In genomic region chr7:128525584-128525983, GRCh38 we compare ENCODE assay signal across 8 cellular contexts. TPM values are rescaled to one million over a fixed set of nuclear protein-coding genes. Genes with fewer than 3 reads are reported as not detected.
DNase-seq lines count a peak whose midpoint lies in the region; ATAC-seq, FAIRE-seq and TF ChIP-seq lines count a peak whose summit lies in the region.
"Not testable (repeated sequence)": the region's sequence is repeated elsewhere in the genome, so short reads cannot be mapped to it uniquely, and the experiment has no call there.

No MANE protein-coding gene starts in this region.

- CTCF ChIA-PET in K562 (lab: Yijun Ruan, JAX; ENCODE audit: low intra/inter-chr PET ratio): not testable (repeated sequence)

- H3K9me3 Mint-ChIP-seq in mesothelial cell of epicardium; stimulated activated naive B cell treated with anti-CD40 and anti-IgM and Interleukin-4, amounts not matched to agents 10 μg/mL and 1 μg/mL and 100 μg/mL, for 72 hours: not testable (repeated sequence)

- intact Hi-C loops in K562 (cut with micrococcal nuclease): not testable (repeated sequence)

- in situ Hi-C loops in K562 (cut with MboI): not testable (repeated sequence)

- H3K9ac ChIP-seq in K562 (ENCODE audit: insufficient read depth in 1 of 2, low read depth in 2 of 2, low read length in 2 of 2): peak overlapping the region in 1 of 2 experiments; percentile 55; a peak in 1 of 4 replicates

- H3K4me3 ChIP-seq in K562, hepatocyte: not testable (repeated sequence)

- H3K27ac Mint-ChIP-seq in mesothelial cell of epicardium: peak overlapping the region; percentile 56
- H3K27ac Mint-ChIP-seq in stimulated activated naive B cell treated with anti-CD40 and anti-IgM and Interleukin-4, amounts not matched to agents 10 μg/mL and 1 μg/mL and 100 μg/mL, for 72 hours: peak overlapping the region; percentile 42

- DNase-seq in EL (peak; percentile 18), NCI-H146 (lab: John Stamatoyannopoulos, UW) (peak; percentile 62), SK-N-DZ (ENCODE audit: low spot score) (peak; percentile 7), hepatocyte (ENCODE audit: low spot score) (peak; percentile 13)
- DNase-seq in K562 (ENCODE audit: extremely low read depth in 1 of 4, low spot score in 3 of 4); mesothelial cell of epicardium (ENCODE audit: low spot score in 2 of 2, unreplicated experiment in 2 of 2); stimulated activated naive B cell treated with anti-CD40 and anti-IgM and Interleukin-4, amounts not matched to agents 10 μg/mL and 1 μg/mL and 100 μg/mL, for 72 hours: not testable (repeated sequence)

- not testable (repeated sequence) for H3K27ac ChIP-seq in K562 (ENCODE audit: extremely low read depth, low read depth, low read length); hepatocyte

- TF ChIP-seq POLR2A in K562 (conservative IDR thresholded peaks at IDR 0.05): not testable (repeated sequence)

- not testable (repeated sequence) for H2AFZ ChIP-seq in K562 (ENCODE audit: low read depth, low read length); hepatocyte

- not testable (repeated sequence) for BruUV-seq in K562 (replicated peaks; lab: Mats Ljungman, UMichigan)

- not testable (repeated sequence) for H3K9me3 ChIP-seq in K562 (replicated peaks; ENCODE audit: control insufficient read depth, insufficient read depth, low read depth, low read length); hepatocyte (ENCODE audit: low read depth)

- peaks cover 14% of the 10 kb centered on the region in 2 experiments for H3K4me1 ChIP-seq in K562 (replicated peaks in 1 of 2; ENCODE audit: control insufficient read depth in 2 of 2, insufficient read depth in 2 of 2, low read length in 2 of 2)
- H3K4me1 ChIP-seq in hepatocyte (ENCODE audit: insufficient read depth): not testable (repeated sequence)

- not testable (repeated sequence) for H3K27me3 ChIP-seq in K562 (ENCODE audit: control insufficient read depth in 2 of 2, insufficient read depth in 2 of 2, low read length in 2 of 2); hepatocyte

- not testable (repeated sequence) for H3K4me3 Mint-ChIP-seq in mesothelial cell of epicardium; stimulated activated naive B cell treated with anti-CD40 and anti-IgM and Interleukin-4, amounts not matched to agents 10 μg/mL and 1 μg/mL and 100 μg/mL, for 72 hours

- H3K36me3 ChIP-seq in K562 (ENCODE audit: control insufficient read depth, insufficient read depth, low read length); hepatocyte (replicated peaks; ENCODE audit: insufficient read depth, low read depth): not testable (repeated sequence)

- POLR2A ChIA-PET in K562 (lab: Yijun Ruan, JAX): not testable (repeated sequence)

- H3K4me1 Mint-ChIP-seq in mesothelial cell of epicardium: peaks cover 14% of the 10 kb centered on the region
- peaks cover 17 to 18% of the 10 kb centered on the region in 2 donors for H3K4me1 Mint-ChIP-seq in stimulated activated naive B cell treated with anti-CD40 and anti-IgM and Interleukin-4, amounts not matched to agents 10 μg/mL and 1 μg/mL and 100 μg/mL, for 72 hours

- not testable (repeated sequence) for H3K9me1 ChIP-seq in K562 (ENCODE audit: control insufficient read depth, insufficient read depth, low read length)

- not testable (repeated sequence) for H3K9me2 ChIP-seq in hepatocyte (replicated peaks; ENCODE audit: insufficient read depth)

- not testable (repeated sequence) for H4K20me1 ChIP-seq in K562 (replicated peaks; ENCODE audit: control insufficient read depth, insufficient read depth, low read length); hepatocyte (ENCODE audit: insufficient read depth, poor library complexity, severe bottlenecking)

- peak; percentile 42 for FAIRE-seq in K562 (lab: Jason Lieb, UNC)

- ATAC-seq in K562: peak; percentile 48
- ATAC-seq in esophagus mucosa: peak; percentile 58
- peak in 1 of 2 donors; percentile 20 for ATAC-seq in stimulated activated naive B cell treated with anti-CD40 and anti-IgM and Interleukin-4, amounts not matched to agents 10 μg/mL and 1 μg/mL and 100 μg/mL, for 72 hours (replicated peaks)

- WGBS in K562 (ENCODE audit: insufficient coverage, low coverage, missing lambda C conversion rate): 51% methylated on average over 4 of the region's 4 CpGs
- WGBS in hepatocyte (ENCODE audit: low lambda C conversion rate, missing lambda C conversion rate): 82% methylated on average over 4 of the region's 4 CpGs

- not testable (repeated sequence) for TF ChIP-seq EP300 in K562 (IDR thresholded peaks at IDR 0.05; ENCODE audit: low read length)

- not testable (repeated sequence) for H3K4me2 ChIP-seq in K562 (ENCODE audit: insufficient read depth, low read length); hepatocyte

- H3K36me3 Mint-ChIP-seq in mesothelial cell of epicardium; stimulated activated naive B cell treated with anti-CD40 and anti-IgM and Interleukin-4, amounts not matched to agents 10 μg/mL and 1 μg/mL and 100 μg/mL, for 72 hours: not testable (repeated sequence)

- not testable (repeated sequence) for H3K27me3 Mint-ChIP-seq in mesothelial cell of epicardium (ENCODE audit: low read depth); stimulated activated naive B cell treated with anti-CD40 and anti-IgM and Interleukin-4, amounts not matched to agents 10 μg/mL and 1 μg/mL and 100 μg/mL, for 72 hours

- not testable (repeated sequence) for H3K79me2 ChIP-seq in K562 (ENCODE audit: control insufficient read depth, insufficient read depth, low read length); hepatocyte

- TF ChIP-seq CTCF in K562 (IDR thresholded peaks at IDR 0.05 in 2 of 3, conservative IDR thresholded peaks at IDR 0.05 in 1 of 3; ENCODE audit: insufficient read depth in 2 of 3, low read depth in 1 of 3, low read length in 3 of 3); hepatocyte (IDR thresholded peaks at IDR 0.05; ENCODE audit: poor library complexity); mesothelial cell of epicardium (IDR thresholded peaks at IDR 0.05; ENCODE audit: unreplicated experiment): not testable (repeated sequence)

- TF ChIP-seq RAD21 in K562 (CRISPR knock-in tag; conservative IDR thresholded peaks at IDR 0.05 in 1 of 2, IDR thresholded peaks at IDR 0.05 in 1 of 2): not testable (repeated sequence)

TF ChIP-seq in K562, 482 proteins besides CTCF, POLR2A, EP300 and RAD21:
- TF ChIP-seq ATF3 (IDR thresholded peaks at IDR 0.05) (peak; percentile 67), SOX6 (IDR thresholded peaks at IDR 0.05) (peak; percentile 80)
- not testable (repeated sequence) for TF ChIP-seq ATF3 (CRISPR knock-in tag; conservative IDR thresholded peaks at IDR 0.05)

RNA-seq across cellular contexts. Expression of gene METTL2B, which starts 49.0 kb away (rescaled TPM):
- 40.8 and 47.6 TPM in 2 replicates for polyA plus RNA-seq in SK-N-DZ (2014; cell fraction: cytosol; rRNA removed)
- 18.5 and 41.3 TPM in 2 replicates for polyA plus RNA-seq in SK-N-DZ (2014; cell fraction: nucleus; rRNA removed)
- 218 and 250 TPM in 2 replicates for total RNA-seq in K562 (2011; cell fraction: chromatin; rRNA removed; ENCODE audit: low replicate concordance)
- total RNA-seq in K562 (2011; cell fraction: nucleolus; rRNA removed): 132 and 144 TPM in 2 replicates
- total RNA-seq in K562 (2011; cell fraction: nucleoplasm; rRNA removed): 200 and 284 TPM in 2 replicates
- total RNA-seq in K562 (2014; rRNA removed) (46.9 and 75.6 TPM in 2 replicates), K562 (2014; rRNA removed; fragmentation: Illumina TruSeq; extraction: Trizol) (73.2 and 84.9 TPM in 2 replicates), K562 (2015; rRNA removed; fragmentation: Illumina TruSeq; extraction: Trizol) (78.6 and 82.0 TPM in 2 replicates), K562 (2021) (62.8 and 64.9 TPM in 2 replicates), esophagus mucosa (18.4 TPM), hepatocyte (22.9 and 29.0 TPM in 2 replicates), mesothelial cell of epicardium (33.9 to 40.6 TPM (median 39.9 TPM) in 3 replicates)
- polyA plus RNA-seq in K562 (2011; rRNA removed) (47.4 and 79.2 TPM in 2 replicates), K562 (2014; fragmentation: Illumina TruSeq; extraction: Trizol) (64.1 and 68.9 TPM in 2 replicates), K562 (2014; fragmentation: Nextera tagmentation; extraction: Ambion mirVana) (10 to 100 TPM; 91.0 to 95.7 TPM), K562 (2014; rRNA removed) (35.9 and 41.8 TPM in 2 replicates), hepatocyte (9.1 and 11.4 TPM in 2 replicates)
- polyA plus RNA-seq in K562 (2011; cell fraction: cytosol; rRNA removed): 29.8 and 29.9 TPM in 2 replicates
- 24.4 and 35.3 TPM in 2 replicates for polyA plus RNA-seq in K562 (2011; cell fraction: nucleus; rRNA removed)
- polyA plus RNA-seq in K562 (2012): 35.0 and 47.7 TPM in 2 replicates
- polyA minus RNA-seq in K562 (2011; rRNA and poly(A)+ RNA removed): 88.7 and 120 TPM in 2 replicates
- polyA minus RNA-seq in K562 (2011; cell fraction: cytosol; rRNA and poly(A)+ RNA removed): 32.5 and 50.1 TPM in 2 replicates
- polyA minus RNA-seq in K562 (2011; cell fraction: nucleus; rRNA and poly(A)+ RNA removed): 47.7 and 57.1 TPM in 2 replicates
